Comparison of ENCODE assay signal across 34 cellular contexts in genomic region chr6:163768905-163769304, GRCh38.
"Had no signal": no experiment of that assay in that cellular context is flagged by ENCODE, and none has a peak within 500 bp of the region (broad histone marks: within the 10 kb centered on the region; RNA-seq: fewer than 3 reads in every experiment).

No MANE protein-coding gene starts in this region.

- H3K36me3 ChIP-seq: MG63 had no signal

- DNase-seq: Karpas-422, Kasumi-1, MG63, MM.1S, MV-4-11, NCI-H1048, NCI-H1092, NCI-H1092 treated with DMSO at 0.1 percent for 48 hours, NCI-H1105, NCI-H1105 treated with DMSO at 0.1 percent for 48 hours, NCI-H1417, NCI-H1417 treated with DMSO at 0.1 percent for 48 hours, NCI-H1436, NCI-H1436 treated with DMSO at 0.1 percent for 48 hours, NCI-H146, NCI-H1694, NCI-H1694 treated with DMSO at 0.1 percent for 48 hours, NCI-H187, NCI-H187 treated with DMSO at 0.1 percent for 48 hours, NCI-H1930, NCI-H2029, NCI-H2029 treated with DMSO at 0.1 percent for 48 hours, NCI-H2081, NCI-H2081 treated with DMSO at 0.1 percent for 48 hours, NCI-H2107, NCI-H2171, NCI-H2171 treated with DMSO at 0.1 percent for 48 hours, NCI-H2227 treated with DMSO at 0.1 percent for 48 hours, NCI-H226, NCI-H345, NCI-H446, NCI-H446 treated with DMSO at 0.1 percent for 48 hours, NCI-H510A, NCI-H510A treated with DMSO at 0.1 percent for 48 hours had no signal

- H3K4me3 ChIP-seq: MG63 had no signal

- H3K27me3 ChIP-seq: MG63 had no signal
